Comparison of ENCODE assay signal across 29 cellular contexts in genomic region chr1:117592155-117592554, GRCh38. TPM values are rescaled to one million over a fixed set of nuclear protein-coding genes. Genes with fewer than 3 reads are reported as not detected.
DNase-seq lines count a peak whose midpoint lies in the region; ATAC-seq and TF ChIP-seq lines count a peak whose summit lies in the region.
"Had no signal": no experiment of that assay in that cellular context is flagged by ENCODE, and none has a peak within 500 bp of the region (broad histone marks: within the 10 kb centered on the region; RNA-seq: fewer than 3 reads in every experiment).

No MANE protein-coding gene starts in this region.

- DNase-seq in NCI-H2196 (lab: John Stamatoyannopoulos, UW; ENCODE audit: unreplicated experiment) (peak; percentile 30), NCI-H2196 treated with DMSO at 0.1 percent for 48 hours (lab: John Stamatoyannopoulos, UW; ENCODE audit: unreplicated experiment) (no peak), fibroblast of gingiva (ENCODE audit: low read depth) (peak; percentile 8), osteoblast (ENCODE audit: insufficient read length, low spot score, missing footprints) (peak; percentile 62), transverse colon (peak; percentile 36)
- DNase-seq in naive thymus-derived CD4-positive, alpha-beta T cell: no peak
- no peak for DNase-seq in stimulated activated CD8-positive, alpha-beta memory T cell treated with anti-CD3 and anti-CD28 coated beads, Interleukin-4, amount 100 ng/mL, for 48 hours
- DNase-seq: activated CD4-positive, alpha-beta T cell treated with anti-CD3 and anti-CD28 coated beads, Interleukin-2, amount 10 ng/mL, durations not matched to agents 24 days and 14 days; AML-193; aorta; caudate nucleus; CD8-positive, alpha-beta T cell; GDM1; GM23248; Kasumi-1; NCI-H1930; NCI-H2227 treated with DMSO at 0.1 percent for 48 hours; nucleus accumbens; stimulated activated CD4-positive, alpha-beta T cell treated with anti-CD3 and anti-CD28 coated beads, Interleukin-12 subunit alpha, Interleukin-12 subunit beta, amount 100 ng/mL, for 4 hours; stimulated activated CD4-positive, alpha-beta T cell treated with anti-CD3 and anti-CD28 coated beads, Interleukin-4, amount 100 ng/mL, for 24 hours; stimulated activated naive CD4-positive, alpha-beta T cell; T-helper 17 cell had no signal

- no peak overlapping the region for H3K4me2 ChIP-seq in osteoblast (ENCODE audit: insufficient read depth, low read length)

- peaks cover 0 to 10% (median 4%) of the 10 kb centered on the region in 5 donors for H3K27me3 Mint-ChIP-seq in naive thymus-derived CD4-positive, alpha-beta T cell
- H3K27me3 Mint-ChIP-seq: dendritic cell treated with granulocyte-macrophage colony-stimulating factor and Interleukin-4, amounts not matched to agents 40 ng/mL and 50 ng/mL, for 4 days had no signal

- TF ChIP-seq POLR2A in transverse colon (IDR thresholded peaks at IDR 0.05): no peak

- no peaks in the 10 kb centered on the region for H4K20me1 ChIP-seq in osteoblast (ENCODE audit: insufficient read depth, low read length)

- TF ChIP-seq CTCF in osteoblast (IDR thresholded peaks at IDR 0.05; ENCODE audit: extremely low read depth, low read depth, low read length): no peak
- no peak for TF ChIP-seq CTCF in transverse colon (IDR thresholded peaks at IDR 0.05)

- H3K36me3 Mint-ChIP-seq in naive thymus-derived CD4-positive, alpha-beta T cell: no peaks in the 10 kb centered on the region
- H3K36me3 Mint-ChIP-seq: activated naive CD4-positive, alpha-beta T cell treated with anti-CD3 and anti-CD28 coated beads, Interleukin-2, amount 50 U/mL, for 72 hours; CD8-positive, alpha-beta T cell had no signal

- TF ChIP-seq EP300 in transverse colon (IDR thresholded peaks at IDR 0.05; ENCODE audit: low read depth): no peak

- in situ Hi-C loops in transverse colon (cut with MboI; ENCODE audit: low pct_ligation_motif_present in 1 of 4, low pct_unique_long_range_greater_than_20kb in 1 of 4, low sequenced_read_pairs in 3 of 4): no loop called here

- intact Hi-C loops in transverse colon (cut with DNase I; ENCODE audit: low total_unique reads): no loop called here
- intact Hi-C loops in naive thymus-derived CD4-positive, alpha-beta T cell (cut with micrococcal nuclease): no loop called here

- no peaks in the 10 kb centered on the region for H3K4me1 ChIP-seq in osteoblast (ENCODE audit: insufficient read depth, low read length)
- H3K4me1 ChIP-seq in transverse colon: peaks cover 0 to 32% (median 23%) of the 10 kb centered on the region in 4 donors
- no peaks in the 10 kb centered on the region for H3K4me1 ChIP-seq in naive thymus-derived CD4-positive, alpha-beta T cell (ENCODE audit: control insufficient read depth in 2 of 2, insufficient read depth in 2 of 2, low read length in 2 of 2)
- H3K4me1 ChIP-seq: right atrium auricular region had no signal

- H3K27ac ChIP-seq in osteoblast (ENCODE audit: low read depth, low read length) (no peak overlapping the region), transverse colon (peak overlapping the region in 1 of 4 donors; percentile 63)
- H3K27ac ChIP-seq in naive thymus-derived CD4-positive, alpha-beta T cell (ENCODE audit: low read depth, low read length): no peak overlapping the region
- H3K27ac ChIP-seq: GM23248, right atrium auricular region, RWPE1, SK-N-MC had no signal

- H3K27ac Mint-ChIP-seq in naive thymus-derived CD4-positive, alpha-beta T cell: no peak overlapping the region
- H3K27ac Mint-ChIP-seq: activated CD4-positive, alpha-beta T cell treated with anti-CD3 and anti-CD28 coated beads, Interleukin-2, amount 10 ng/mL, durations not matched to agents 24 days and 14 days; activated naive CD4-positive, alpha-beta T cell treated with anti-CD3 and anti-CD28 coated beads, Interleukin-2, amount 50 U/mL, for 72 hours; CD8-positive, alpha-beta T cell; dendritic cell treated with granulocyte-macrophage colony-stimulating factor and Interleukin-4, amounts not matched to agents 40 ng/mL and 50 ng/mL, for 4 days; T-helper 17 cell had no signal

- WGBS in transverse colon (ENCODE audit: low coverage in 1 of 2), 2 donors: 35 to 57% methylated on average over 5 to 9 of the region's 9 CpGs

- H3K79me2 ChIP-seq in osteoblast (ENCODE audit: insufficient read depth, low read length): no peaks in the 10 kb centered on the region

- H3K9me3 ChIP-seq in osteoblast (ENCODE audit: low read depth, low read length): no peaks in the 10 kb centered on the region
- no peaks in the 10 kb centered on the region for H3K9me3 ChIP-seq in transverse colon
- no peaks in the 10 kb centered on the region for H3K9me3 ChIP-seq in naive thymus-derived CD4-positive, alpha-beta T cell (ENCODE audit: control insufficient read depth in 2 of 3, low read length in 3 of 3)
- H3K9me3 ChIP-seq: right atrium auricular region had no signal

- H3K4me3 Mint-ChIP-seq in naive thymus-derived CD4-positive, alpha-beta T cell: no peak overlapping the region
- H3K4me3 Mint-ChIP-seq: activated CD4-positive, alpha-beta T cell treated with anti-CD3 and anti-CD28 coated beads, Interleukin-2, amount 10 ng/mL, durations not matched to agents 24 days and 14 days; CD8-positive, alpha-beta T cell; dendritic cell treated with granulocyte-macrophage colony-stimulating factor and Interleukin-4, amounts not matched to agents 40 ng/mL and 50 ng/mL, for 4 days; T-helper 17 cell had no signal

- no peak overlapping the region for H2AFZ ChIP-seq in osteoblast (ENCODE audit: low read length)
- H2AFZ ChIP-seq: GM23248 had no signal

- H3K27me3 ChIP-seq in osteoblast (ENCODE audit: insufficient read depth, low read length) (peaks cover 10% of the 10 kb centered on the region), transverse colon (no peaks in the 10 kb centered on the region)
- H3K27me3 ChIP-seq in naive thymus-derived CD4-positive, alpha-beta T cell (ENCODE audit: control insufficient read depth in 2 of 2, insufficient read depth in 2 of 2, low read length in 2 of 2): no peaks in the 10 kb centered on the region
- H3K27me3 ChIP-seq: right atrium auricular region had no signal

- ATAC-seq in GM18870 (IDR thresholded peaks at IDR 0.05; ENCODE audit: unreplicated experiment): no peak
- ATAC-seq in naive thymus-derived CD4-positive, alpha-beta T cell: no peak
- ATAC-seq: activated naive CD4-positive, alpha-beta T cell treated with anti-CD3 and anti-CD28 coated beads, Interleukin-2, amount 50 U/mL, for 72 hours; CD8-positive, alpha-beta T cell; T-helper 17 cell had no signal

- H3K9me3 Mint-ChIP-seq in naive thymus-derived CD4-positive, alpha-beta T cell: peaks cover 0 to 2% (median 0%) of the 10 kb centered on the region in 11 donors
- H3K9me3 Mint-ChIP-seq: activated CD4-positive, alpha-beta T cell treated with anti-CD3 and anti-CD28 coated beads, Interleukin-2, amount 10 ng/mL, durations not matched to agents 24 days and 14 days; activated naive CD4-positive, alpha-beta T cell treated with anti-CD3 and anti-CD28 coated beads, Interleukin-2, amount 50 U/mL, for 72 hours; CD8-positive, alpha-beta T cell; dendritic cell treated with granulocyte-macrophage colony-stimulating factor and Interleukin-4, amounts not matched to agents 40 ng/mL and 50 ng/mL, for 4 days had no signal

- POLR2A ChIA-PET in naive thymus-derived CD4-positive, alpha-beta T cell (lab: Charles Lee): interaction anchor here (1.0 kb wide), 1 partner anchor 17 kb away, joined by 3 read pairs; no protein-coding TSS in a partner anchor

- H3K4me3 ChIP-seq in osteoblast (ENCODE audit: insufficient read depth, low read length) (no peak overlapping the region), transverse colon (no peak overlapping the region)
- no peak overlapping the region for H3K4me3 ChIP-seq in naive thymus-derived CD4-positive, alpha-beta T cell (ENCODE audit: low read length)
- H3K4me3 ChIP-seq: GM23248, lung, right atrium auricular region, SK-N-MC had no signal

- CTCF ChIA-PET in naive thymus-derived CD4-positive, alpha-beta T cell (lab: Charles Lee): no interaction called here

- H3K4me1 Mint-ChIP-seq in naive thymus-derived CD4-positive, alpha-beta T cell: peaks cover 0 to 4% (median 0%) of the 10 kb centered on the region in 7 donors
- H3K4me1 Mint-ChIP-seq: activated CD4-positive, alpha-beta T cell treated with anti-CD3 and anti-CD28 coated beads, Interleukin-2, amount 10 ng/mL, durations not matched to agents 24 days and 14 days had no signal

- H3K36me3 ChIP-seq in osteoblast (ENCODE audit: insufficient read depth, low read length) (no peaks in the 10 kb centered on the region), transverse colon (no peaks in the 10 kb centered on the region)
- H3K36me3 ChIP-seq in naive thymus-derived CD4-positive, alpha-beta T cell (ENCODE audit: control insufficient read depth in 2 of 3, insufficient read depth in 3 of 3, low read length in 3 of 3): no peaks in the 10 kb centered on the region
- H3K36me3 ChIP-seq: right atrium auricular region had no signal

RNA-seq across cellular contexts. Expression of gene TENT5C, which starts 13.7 kb away (rescaled TPM):
- total RNA-seq in osteoblast: 0.36 and 0.59 TPM in 2 replicates
- 10 to 100 TPM in 3 of 4 donors, 1 to 10 TPM in 1; 3.4 to 30.8 (median 18.1) TPM for total RNA-seq in transverse colon
- 10 to 100 TPM in 3 of 5 experiments, 1 to 10 TPM in 2; 3.7 to 47.0 (median 12.9) TPM for total RNA-seq in naive thymus-derived CD4-positive, alpha-beta T cell
- polyA plus RNA-seq in naive thymus-derived CD4-positive, alpha-beta T cell: 1 to 10 TPM in 1 of 2 donors, under 1 TPM in 1; 0.91 to 1.6 TPM
- total RNA-seq: GM23248 had no signal

Comparison
In these comparisons a context has a peak if more than half of its experiments do, and no peak if none do; other contexts are left out.
1. DNase-seq: peak in NCI-H2196 (single experiment), fibroblast of gingiva (single experiment), osteoblast (single experiment) and transverse colon (single experiment); none in NCI-H2196 treated with DMSO at 0.1 percent for 48 hours (single experiment), naive thymus-derived CD4-positive, alpha-beta T cell (0 of 9) and stimulated activated CD8-positive, alpha-beta memory T cell treated with anti-CD3 and anti-CD28 coated beads, Interleukin-4, amount 100 ng/mL, for 48 hours (single experiment).